Comparison of ENCODE assay signal across 8 cellular contexts in genomic region chr6:26183237-26183580, GRCh38.
DNase-seq lines count a peak whose midpoint lies in the region; TF ChIP-seq lines count a peak whose summit lies in the region.

No MANE protein-coding gene starts in this region.

- H3K4me1 Mint-ChIP-seq in activated naive CD4-positive, alpha-beta T cell treated with anti-CD3 and anti-CD28 coated beads, Interleukin-2, amount 50 U/mL, for 24 hours = peaks cover 41% of the 10 kb centered on the region

- TF ChIP-seq CTCF in uterus (IDR thresholded peaks at IDR 0.05) = no peak

- H3K9ac ChIP-seq in muscle layer of colon (ENCODE audit: low read length) = no peak overlapping the region

- TF ChIP-seq POLR2A in uterus (IDR thresholded peaks at IDR 0.05) = no peak

- peak overlapping the region; percentile 52 to 62 for H3K4me3 ChIP-seq in muscle layer of colon (ENCODE audit: low read depth in 1 of 2, low read length in 2 of 2)
- peak overlapping the region; percentile 44 to 49 for H3K4me3 ChIP-seq in uterus

- H3K36me3 Mint-ChIP-seq in activated naive CD4-positive, alpha-beta T cell treated with anti-CD3 and anti-CD28 coated beads, Interleukin-2, amount 50 U/mL, for 24 hours = no peaks in the 10 kb centered on the region

- peak overlapping the region; percentile 93 for H3K4me3 Mint-ChIP-seq in activated naive CD4-positive, alpha-beta T cell treated with anti-CD3 and anti-CD28 coated beads, Interleukin-2, amount 50 U/mL, for 24 hours

- no peaks in the 10 kb centered on the region for H3K27me3 Mint-ChIP-seq in activated naive CD4-positive, alpha-beta T cell treated with anti-CD3 and anti-CD28 coated beads, Interleukin-2, amount 50 U/mL, for 24 hours

- peaks cover 4% of the 10 kb centered on the region for H3K9me3 Mint-ChIP-seq in activated naive CD4-positive, alpha-beta T cell treated with anti-CD3 and anti-CD28 coated beads, Interleukin-2, amount 50 U/mL, for 24 hours

- peak overlapping the region; percentile 78 for H3K27ac ChIP-seq in muscle layer of colon (ENCODE audit: low read depth, low read length)
- peak overlapping the region; percentile 88 for H3K27ac ChIP-seq in uterus

- H3K36me3 ChIP-seq in muscle layer of colon (ENCODE audit: insufficient read depth, low read length) (no peaks in the 10 kb centered on the region), uterus (no peaks in the 10 kb centered on the region)

- H3K27ac Mint-ChIP-seq in activated naive CD4-positive, alpha-beta T cell treated with anti-CD3 and anti-CD28 coated beads, Interleukin-2, amount 50 U/mL, for 24 hours = peak overlapping the region; percentile 78

- DNase-seq in activated naive CD4-positive, alpha-beta T cell (lab: John Stamatoyannopoulos, UW) = no peak
- peak; percentile 60 for DNase-seq in ecto neural progenitor cell (ENCODE audit: low spot score)
- no peak for DNase-seq in uterus
- DNase-seq in GDM1 (lab: John Stamatoyannopoulos, UW) = no peak
- no peak for DNase-seq in GF-D8 (lab: John Stamatoyannopoulos, UW)
- DNase-seq in hepatic stellate cell (ENCODE audit: low spot score) = no peak

- intact Hi-C loops in uterus (cut with DNase I; ENCODE audit: low total_unique reads) = no loop called here

- H3K9me3 ChIP-seq in muscle layer of colon (ENCODE audit: low read length) (no peaks in the 10 kb centered on the region), uterus (no peaks in the 10 kb centered on the region)

- H3K27me3 ChIP-seq in muscle layer of colon (ENCODE audit: control insufficient read depth in 1 of 2, insufficient read depth in 2 of 2, low read length in 2 of 2) (no peaks in the 10 kb centered on the region), uterus (no peaks in the 10 kb centered on the region)

- H3K4me1 ChIP-seq in muscle layer of colon (ENCODE audit: insufficient read depth, low read length) (peaks cover 6% of the 10 kb centered on the region), uterus (no peaks in the 10 kb centered on the region)
